ENCODE assay signal across 3 cellular contexts in the genomic region with DNA sequence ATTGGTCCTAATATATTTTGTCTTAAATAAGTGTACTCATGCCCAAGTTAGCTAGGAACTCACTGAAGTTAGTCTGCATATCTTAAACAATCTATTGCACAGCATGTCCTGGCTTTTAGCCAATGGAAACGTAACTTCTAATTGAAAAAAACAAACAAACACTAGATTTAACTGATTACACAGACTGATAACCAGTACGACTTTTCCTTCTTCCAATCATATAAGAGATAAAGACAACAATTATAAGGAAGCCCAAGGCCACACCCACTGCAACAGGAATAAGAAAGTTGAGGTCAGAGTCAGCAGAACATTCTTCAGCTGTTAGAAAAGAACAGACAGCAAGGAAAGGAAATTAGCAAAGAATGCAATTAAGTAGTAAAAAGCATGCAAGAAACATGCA.
TF ChIP-seq lines count a peak whose summit lies in the region.

No MANE protein-coding gene starts in this region.

TF ChIP-seq in A549, 52 proteins besides CTCF, POLR2A, EP300 and RAD21 (continued from another document):
- TF ChIP-seq ZNF302 (CRISPR knock-in tag; IDR thresholded peaks at IDR 0.05) (no peak), TFCP2L1 (CRISPR knock-in tag; IDR thresholded peaks at IDR 0.05) (no peak), EHF (CRISPR knock-in tag; IDR thresholded peaks at IDR 0.05) (no peak), PHF8 (IDR thresholded peaks at IDR 0.05; ENCODE audit: borderline replicate concordance, low read depth) (no peak), BHLHE40 (IDR thresholded peaks at IDR 0.05; ENCODE audit: low read depth, low read length) (no peak)
- TF ChIP-seq, protein P1, sequence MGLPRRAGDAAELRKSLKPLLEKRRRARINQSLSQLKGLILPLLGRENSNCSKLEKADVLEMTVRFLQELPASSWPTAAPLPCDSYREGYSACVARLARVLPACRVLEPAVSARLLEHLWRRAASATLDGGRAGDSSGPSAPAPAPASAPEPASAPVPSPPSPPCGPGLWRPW (IDR thresholded peaks at IDR 0.05): no peak
TF ChIP-seq in A549: peak in this region for 0.

TF ChIP-seq in K562, 482 proteins besides CTCF, POLR2A, EP300 and RAD21 (continued from another document):
- peak; percentile 37; the same call in 1 of the 2 replicates for TF ChIP-seq NFIC (IDR thresholded peaks at IDR 0.05)
- no peak for TF ChIP-seq FIP1L1 (IDR thresholded peaks at IDR 0.05; ENCODE audit: low read depth, low read length, poor library complexity, severe bottlenecking)
- TF ChIP-seq ZNF584 (CRISPR knock-in tag; IDR thresholded peaks at IDR 0.05; ENCODE audit: low read depth): no peak
- TF ChIP-seq ZNF668 (CRISPR knock-in tag; IDR thresholded peaks at IDR 0.05): no peak

TF ChIP-seq in GM12891, 5 proteins besides CTCF, POLR2A, EP300 and RAD21 (continued from another document):
- TF ChIP-seq POLR2AphosphoS5 (IDR thresholded peaks at IDR 0.05; ENCODE audit: low read depth, low read length): no peak
